In the genomic region with DNA sequence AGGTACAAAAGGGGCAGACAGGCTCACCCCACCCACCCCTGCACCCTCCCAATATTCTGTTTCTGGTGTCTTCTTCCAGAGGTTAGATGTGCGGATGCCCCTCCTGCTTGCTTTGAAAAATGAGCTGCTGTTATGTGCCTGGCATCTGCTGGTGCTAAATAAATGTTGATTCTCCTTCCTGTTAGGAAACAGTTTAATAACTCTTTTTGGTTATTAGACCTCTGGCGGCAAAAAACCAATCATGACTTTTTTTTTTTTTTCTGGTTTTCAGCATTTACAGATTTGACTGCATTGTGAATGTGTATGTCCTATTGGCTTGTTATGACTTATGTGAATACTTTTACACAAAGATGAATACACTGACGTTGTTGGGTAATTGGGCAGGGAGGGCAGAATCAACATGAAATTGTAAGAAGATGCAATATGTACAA, we compare ENCODE assay signal across 8 cellular contexts. TPM values are rescaled to one million over a fixed set of nuclear protein-coding genes. Genes with fewer than 3 reads are reported as not detected.
DNase-seq lines count a peak whose midpoint lies in the region; ATAC-seq and TF ChIP-seq lines count a peak whose summit lies in the region.

No MANE protein-coding gene starts in this region.

- TF ChIP-seq POLR2A in spleen (IDR thresholded peaks at IDR 0.05) = no peak

- no peak for ATAC-seq in GM21381 (IDR thresholded peaks at IDR 0.05; ENCODE audit: unreplicated experiment)

- H3K4me1 Mint-ChIP-seq in activated naive CD4-positive, alpha-beta T cell treated with anti-CD3 and anti-CD28 coated beads for 36 hours (ENCODE audit: low read depth) = peaks cover 53% of the 10 kb centered on the region

- CTCF ChIA-PET in activated naive CD4-positive, alpha-beta T cell treated with anti-CD3 and anti-CD28 coated beads for 36 hours (lab: Charles Lee) = interaction anchor here (0.7 to 5.2 kb wide), 7 partner anchors 11 to 1167 kb away, joined by 3 to 27 read pairs (median 4); a partner anchor contains a TSS

- no peaks in the 10 kb centered on the region for H3K27me3 Mint-ChIP-seq in activated naive CD4-positive, alpha-beta T cell treated with anti-CD3 and anti-CD28 coated beads for 36 hours (ENCODE audit: low read depth)

- H3K4me3 ChIP-seq in WERI-Rb-1 (ENCODE audit: low read depth, low read length) (peak overlapping the region; percentile 52), spleen (peak overlapping the region; percentile 51 to 92 (median 66))

- peaks cover 11% of the 10 kb centered on the region for H3K36me3 Mint-ChIP-seq in activated naive CD4-positive, alpha-beta T cell treated with anti-CD3 and anti-CD28 coated beads for 36 hours (ENCODE audit: low read depth)

- H3K9me3 ChIP-seq in WERI-Rb-1 (ENCODE audit: severe bottlenecking) = no peaks in the 10 kb centered on the region
- H3K9me3 ChIP-seq in spleen = no peaks in the 10 kb centered on the region

- no peak overlapping the region for H3K27ac ChIP-seq in WERI-Rb-1
- H3K27ac ChIP-seq in spleen = peak overlapping the region; percentile 93 to 98 (median 96)

- H3K4me3 Mint-ChIP-seq in activated naive CD4-positive, alpha-beta T cell treated with anti-CD3 and anti-CD28 coated beads for 36 hours = peak overlapping the region; percentile 87

- peak; percentile 53 for DNase-seq in activated naive CD4-positive, alpha-beta T cell treated with anti-CD3 and anti-CD28 coated beads for 36 hours
- DNase-seq in activated naive CD4-positive, alpha-beta T cell treated with Interleukin-2 at 50 U/mL for 16 hours = no peak
- DNase-seq in WERI-Rb-1 (no peak), germinal center (ENCODE audit: low spot score) (peak; percentile 10), spleen (no peak), HCEC 1CT (no peak), GOT3 (lab: John Stamatoyannopoulos, UW) (no peak)

- H3K27me3 ChIP-seq in WERI-Rb-1 (ENCODE audit: insufficient read depth, low read depth, severe bottlenecking) (no peaks in the 10 kb centered on the region), spleen (replicated peaks in 1 of 7) (no peaks in the 10 kb centered on the region)

- peak overlapping the region; percentile 90 for H3K27ac Mint-ChIP-seq in activated naive CD4-positive, alpha-beta T cell treated with anti-CD3 and anti-CD28 coated beads for 36 hours

- no peaks in the 10 kb centered on the region for H3K9me3 Mint-ChIP-seq in activated naive CD4-positive, alpha-beta T cell treated with anti-CD3 and anti-CD28 coated beads for 36 hours

- 14 to 21% (median 15%) methylated on average over 3 of the region's 3 CpGs for WGBS in spleen, 5 donors

- intact Hi-C loops in activated naive CD4-positive, alpha-beta T cell treated with anti-CD3 and anti-CD28 coated beads for 36 hours (cut with micrococcal nuclease) = loop anchor here (2.0 to 10.0 kb wide), 2 partner anchors 281 to 307 kb away; no protein-coding TSS in a partner anchor
- intact Hi-C loops in spleen (cut with DNase I; ENCODE audit: low total_unique reads) = no loop called here

- H3K36me3 ChIP-seq in WERI-Rb-1 (no peaks in the 10 kb centered on the region), spleen (no peaks in the 10 kb centered on the region)

- TF ChIP-seq CTCF in WERI-Rb-1 (IDR thresholded peaks at IDR 0.05; ENCODE audit: low read depth, low read length) (no peak), spleen (IDR thresholded peaks at IDR 0.05 in 8 of 11, conservative IDR thresholded peaks at IDR 0.05 in 3 of 11) (no peak)

- peaks cover 21 to 76% (median 53%) of the 10 kb centered on the region in 6 donors for H3K4me1 ChIP-seq in spleen

RNA-seq across cellular contexts. Expression of a gene that starts 13.6 kb away (rescaled TPM):
- 10 to 100 TPM; 10.2 to 11.3 TPM for total RNA-seq in activated naive CD4-positive, alpha-beta T cell treated with anti-CD3 and anti-CD28 coated beads for 36 hours
- 10 to 100 TPM; 10.5 to 24.5 (median 15.9) TPM for total RNA-seq in spleen
- 10 to 100 TPM; 31.2 to 76.1 (median 67.2) TPM for polyA plus RNA-seq in spleen

RNA-seq across cellular contexts. Expression of a gene that starts 16.2 kb away (rescaled TPM):
- 10 to 100 TPM; 14.1 to 14.9 TPM for total RNA-seq in activated naive CD4-positive, alpha-beta T cell treated with anti-CD3 and anti-CD28 coated beads for 36 hours
- total RNA-seq in spleen = 10 to 100 TPM; 32.1 to 46.9 (median 40.4) TPM
- polyA plus RNA-seq in spleen = 10 to 100 TPM in 1 of 3 donors, 1 to 10 TPM in 2; 7.5 to 10.2 (median 9.3) TPM

Comparison
In these comparisons a context has a peak if more than half of its experiments do, and no peak if none do; other contexts are left out.
1. DNase-seq: peak in activated naive CD4-positive, alpha-beta T cell treated with anti-CD3 and anti-CD28 coated beads for 36 hours (single experiment) and germinal center (single experiment); none in activated naive CD4-positive, alpha-beta T cell treated with Interleukin-2 at 50 U/mL for 16 hours (single experiment), WERI-Rb-1 (single experiment), spleen (single experiment), HCEC 1CT (single experiment) and GOT3 (single experiment).